In the genomic region with DNA sequence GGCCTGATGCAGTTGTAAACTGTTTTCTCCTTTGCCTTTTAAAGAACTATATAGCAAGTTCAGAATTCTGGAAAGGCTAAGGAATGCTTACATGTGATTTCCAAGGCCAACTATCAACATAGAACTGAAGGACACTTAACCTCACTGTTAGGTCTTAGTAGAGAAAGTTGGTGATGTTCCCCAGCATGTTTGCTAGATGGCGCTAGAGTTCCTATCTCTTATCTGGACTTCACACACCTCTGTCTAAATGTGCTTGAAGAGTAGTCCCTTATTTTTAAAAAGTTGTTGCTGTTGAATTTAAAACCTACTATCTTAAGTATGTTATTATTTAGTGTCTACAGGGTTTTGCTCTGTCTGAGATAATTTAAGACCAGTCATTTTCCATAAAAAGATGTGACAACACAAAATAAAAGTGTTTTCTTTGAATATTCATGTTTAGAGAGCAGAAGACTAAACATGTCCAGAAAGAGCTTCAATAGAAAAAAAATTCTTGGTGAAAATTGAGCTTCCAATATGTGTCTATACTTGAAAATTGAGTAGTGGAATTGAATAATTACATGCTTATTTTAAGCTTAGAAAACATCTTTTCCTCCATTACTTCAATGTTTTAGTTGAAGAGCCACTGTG, we compare ENCODE assay signal across 8 cellular contexts.
DNase-seq lines count a peak whose midpoint lies in the region; ATAC-seq and TF ChIP-seq lines count a peak whose summit lies in the region.

No MANE protein-coding gene starts in this region.

- H3K36me3 ChIP-seq in osteoblast (ENCODE audit: insufficient read depth, low read length): no peaks in the 10 kb centered on the region

- H3K4me1 ChIP-seq in osteoblast (ENCODE audit: insufficient read depth, low read length): no peaks in the 10 kb centered on the region

- no peaks in the 10 kb centered on the region for H3K79me2 ChIP-seq in osteoblast (ENCODE audit: insufficient read depth, low read length)

- no peak overlapping the region for H2AFZ ChIP-seq in osteoblast (ENCODE audit: low read length)

- ATAC-seq in GM21529 (IDR thresholded peaks at IDR 0.05; ENCODE audit: unreplicated experiment): no peak
- ATAC-seq in HG02763 (IDR thresholded peaks at IDR 0.05; ENCODE audit: unreplicated experiment): no peak

- no peaks in the 10 kb centered on the region for H3K27me3 ChIP-seq in osteoblast (ENCODE audit: insufficient read depth, low read length)

- no peak overlapping the region for H3K4me2 ChIP-seq in osteoblast (ENCODE audit: insufficient read depth, low read length)

- no peaks in the 10 kb centered on the region for H4K20me1 ChIP-seq in osteoblast (ENCODE audit: insufficient read depth, low read length)

- DNase-seq in NCI-H510A treated with DMSO at 0.1 percent for 48 hours (lab: John Stamatoyannopoulos, UW) (peak; percentile 1), NCI-H510A (lab: John Stamatoyannopoulos, UW) (no peak), osteoblast (ENCODE audit: insufficient read length, low spot score, missing footprints) (no peak), amniotic stem cell (lab: John Stamatoyannopoulos, UW) (no peak)
- DNase-seq in Jurkat, Clone E6-1 (ENCODE audit: low read depth, low spot score): peak; percentile 54

- H3K9me3 ChIP-seq in osteoblast (ENCODE audit: low read depth, low read length): no peaks in the 10 kb centered on the region

- no peak overlapping the region for H3K4me3 ChIP-seq in Jurkat, Clone E6-1 (ENCODE audit: low read length)
- H3K4me3 ChIP-seq in osteoblast (ENCODE audit: insufficient read depth, low read length): no peak overlapping the region

- H3K27ac ChIP-seq in VCaP (no peak overlapping the region), osteoblast (ENCODE audit: low read depth, low read length) (no peak overlapping the region)

- TF ChIP-seq CTCF in VCaP (conservative IDR thresholded peaks at IDR 0.05) (peak; percentile 53), osteoblast (IDR thresholded peaks at IDR 0.05; ENCODE audit: extremely low read depth, low read depth, low read length) (peak; percentile 25)

Comparison
In these comparisons a context has a peak if more than half of its experiments do, and no peak if none do; other contexts are left out.
1. DNase-seq: peak in NCI-H510A treated with DMSO at 0.1 percent for 48 hours (single experiment) and Jurkat, Clone E6-1 (single experiment); none in NCI-H510A (single experiment), osteoblast (single experiment) and amniotic stem cell (single experiment).